Comparison of ENCODE assay signal across 14 cellular contexts in the genomic region with DNA sequence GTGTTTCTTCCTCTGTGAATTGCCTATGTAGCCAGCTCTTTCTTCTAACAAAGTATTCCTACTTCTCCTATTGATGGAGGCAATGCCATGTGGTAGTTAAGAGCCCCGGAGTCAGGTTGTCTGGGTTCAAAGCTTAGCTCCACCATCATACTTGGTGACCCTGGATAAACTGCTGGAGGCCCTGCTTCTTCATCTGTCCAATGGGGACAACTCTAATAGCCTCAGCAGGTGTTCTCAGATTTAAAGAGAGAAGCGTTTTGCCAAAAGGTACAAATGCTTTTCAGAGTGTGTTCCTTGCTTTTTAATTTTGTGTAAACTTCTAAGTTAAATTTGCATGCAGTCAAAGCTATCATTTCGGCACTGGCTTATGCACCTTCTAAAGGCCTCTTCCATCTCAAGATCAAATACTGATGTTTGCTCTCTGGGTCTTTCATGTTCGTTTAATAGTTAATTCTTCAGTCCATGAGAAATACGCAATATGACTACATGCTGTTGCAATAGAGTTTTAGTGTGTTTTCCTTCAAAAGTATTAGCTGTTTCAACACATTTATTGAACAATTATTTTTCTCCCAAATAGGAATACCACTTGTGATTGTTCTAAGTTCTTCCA.
DNase-seq lines count a peak whose midpoint lies in the region; ATAC-seq and TF ChIP-seq lines count a peak whose summit lies in the region.
"Had no signal": no experiment of that assay in that cellular context is flagged by ENCODE, and none has a peak within 500 bp of the region (broad histone marks: within the 10 kb centered on the region; RNA-seq: fewer than 3 reads in every experiment).

No MANE protein-coding gene starts in this region.

- no peaks in the 10 kb centered on the region for H3K27me3 Mint-ChIP-seq in CD4-positive, alpha-beta T cell
- no peaks in the 10 kb centered on the region for H3K27me3 Mint-ChIP-seq in CD8-positive, alpha-beta memory T cell
- no peaks in the 10 kb centered on the region for H3K27me3 Mint-ChIP-seq in activated naive CD8-positive, alpha-beta T cell treated with anti-CD3 and anti-CD28 coated beads, Interleukin-2, amount 50 U/mL, for 24 hours
- no peaks in the 10 kb centered on the region for H3K27me3 Mint-ChIP-seq in naive thymus-derived CD8-positive, alpha-beta T cell
- H3K27me3 Mint-ChIP-seq: B cell had no signal

- ATAC-seq in CD4-positive, alpha-beta T cell (ENCODE audit: poor library complexity) = no peak
- ATAC-seq in activated naive CD8-positive, alpha-beta T cell treated with anti-CD3 and anti-CD28 coated beads, Interleukin-2, amount 50 U/mL, for 24 hours = no peak
- no peak for ATAC-seq in naive thymus-derived CD8-positive, alpha-beta T cell
- ATAC-seq in HG02798 (IDR thresholded peaks at IDR 0.05; ENCODE audit: poor library complexity, unreplicated experiment) = no peak

- H3K4me1 Mint-ChIP-seq in CD4-positive, alpha-beta T cell (ENCODE audit: low read depth) = peaks cover 94% of the 10 kb centered on the region
- peaks cover 77 to 99% (median 96%) of the 10 kb centered on the region in 3 donors for H3K4me1 Mint-ChIP-seq in CD8-positive, alpha-beta memory T cell
- H3K4me1 Mint-ChIP-seq in activated naive CD8-positive, alpha-beta T cell treated with anti-CD3 and anti-CD28 coated beads, Interleukin-2, amount 50 U/mL, for 24 hours = peaks cover 74% of the 10 kb centered on the region
- H3K4me1 Mint-ChIP-seq in naive thymus-derived CD8-positive, alpha-beta T cell = peaks cover 44 to 98% (median 93%) of the 10 kb centered on the region in 4 donors

- no peak for TF ChIP-seq CTCF in CD4-positive, alpha-beta T cell (IDR thresholded peaks at IDR 0.05)
- no peak for TF ChIP-seq CTCF in tibial nerve (IDR thresholded peaks at IDR 0.05)

- H3K27me3 ChIP-seq in CD4-positive, alpha-beta T cell (ENCODE audit: control insufficient read depth, insufficient read depth, low read length) = no peaks in the 10 kb centered on the region
- no peaks in the 10 kb centered on the region for H3K27me3 ChIP-seq in CD8-positive, alpha-beta memory T cell (ENCODE audit: insufficient read depth, low read length, poor library complexity, severe bottlenecking)
- H3K27me3 ChIP-seq in tibial nerve = no peaks in the 10 kb centered on the region

- H3K9me3 ChIP-seq in CD4-positive, alpha-beta T cell (ENCODE audit: control insufficient read depth, low read length) = no peaks in the 10 kb centered on the region
- H3K9me3 ChIP-seq in CD8-positive, alpha-beta memory T cell (ENCODE audit: low read length) = no peaks in the 10 kb centered on the region
- no peaks in the 10 kb centered on the region for H3K9me3 ChIP-seq in tibial nerve

- no peak overlapping the region for H3K4me3 ChIP-seq in CD8-positive, alpha-beta memory T cell (ENCODE audit: low read length)
- H3K4me3 ChIP-seq in tibial nerve = no peak overlapping the region

- no peak for TF ChIP-seq POLR2A in tibial nerve (IDR thresholded peaks at IDR 0.05)

- peaks cover 43% of the 10 kb centered on the region for H3K4me1 ChIP-seq in CD8-positive, alpha-beta memory T cell (ENCODE audit: insufficient read depth, low read length)
- peaks cover 0 to 49% (median 17%) of the 10 kb centered on the region in 4 donors for H3K4me1 ChIP-seq in tibial nerve

- peaks cover 89% of the 10 kb centered on the region for H3K36me3 Mint-ChIP-seq in CD4-positive, alpha-beta T cell (ENCODE audit: low read depth)
- H3K36me3 Mint-ChIP-seq in CD8-positive, alpha-beta memory T cell = peaks cover 0 to 76% (median 4%) of the 10 kb centered on the region in 3 donors
- H3K36me3 Mint-ChIP-seq in activated naive CD8-positive, alpha-beta T cell treated with anti-CD3 and anti-CD28 coated beads, Interleukin-2, amount 50 U/mL, for 24 hours (ENCODE audit: low read depth) = peaks cover 9% of the 10 kb centered on the region
- H3K36me3 Mint-ChIP-seq in naive thymus-derived CD8-positive, alpha-beta T cell = peaks cover 0 to 69% (median 0%) of the 10 kb centered on the region in 3 donors

- POLR2A ChIA-PET in CD4-positive, alpha-beta T cell (lab: Charles Lee) = interaction anchor here (1.1 kb wide), 1 partner anchor 14 kb away, joined by 4 read pairs; no protein-coding TSS in a partner anchor
- POLR2A ChIA-PET in CD8-positive, alpha-beta memory T cell (lab: Charles Lee) = no interaction called here
- POLR2A ChIA-PET in naive thymus-derived CD8-positive, alpha-beta T cell (lab: Charles Lee) = interaction anchor here (1.3 kb wide), 1 partner anchor 16 kb away, joined by 4 read pairs; no protein-coding TSS in a partner anchor

- CTCF ChIA-PET in CD4-positive, alpha-beta T cell (lab: Charles Lee) = interaction anchor here (0.8 to 1.4 kb wide), 2 partner anchors 14 to 19 kb away, joined by 3 read pairs; no protein-coding TSS in a partner anchor
- CTCF ChIA-PET in CD8-positive, alpha-beta memory T cell (lab: Charles Lee) = no interaction called here

- no peak overlapping the region for H3K4me3 Mint-ChIP-seq in CD4-positive, alpha-beta T cell
- H3K4me3 Mint-ChIP-seq in CD8-positive, alpha-beta memory T cell = no peak overlapping the region
- no peak overlapping the region for H3K4me3 Mint-ChIP-seq in activated naive CD8-positive, alpha-beta T cell treated with anti-CD3 and anti-CD28 coated beads, Interleukin-2, amount 50 U/mL, for 24 hours
- peak overlapping the region in 2 of 10 donors; percentile 7 to 41 for H3K4me3 Mint-ChIP-seq in naive thymus-derived CD8-positive, alpha-beta T cell
- H3K4me3 Mint-ChIP-seq: B cell had no signal

- no peak overlapping the region for H3K27ac ChIP-seq in CD4-positive, alpha-beta T cell (ENCODE audit: low read depth, low read length)
- no peak overlapping the region for H3K27ac ChIP-seq in CD8-positive, alpha-beta memory T cell (ENCODE audit: low read depth, low read length)
- H3K27ac ChIP-seq in tibial nerve = no peak overlapping the region

- intact Hi-C loops in CD4-positive, alpha-beta T cell (cut with DNase I, micrococcal nuclease) = no loop called here

- peaks cover 6% of the 10 kb centered on the region for H3K36me3 ChIP-seq in CD8-positive, alpha-beta memory T cell (ENCODE audit: insufficient read depth, low read length)
- H3K36me3 ChIP-seq in tibial nerve = no peaks in the 10 kb centered on the region

- TF ChIP-seq EP300 in tibial nerve (IDR thresholded peaks at IDR 0.05) = no peak

- 94 to 95% methylated on average over 5 of the region's 5 CpGs for WGBS in tibial nerve, 2 donors

- H3K9me3 Mint-ChIP-seq in CD4-positive, alpha-beta T cell = no peaks in the 10 kb centered on the region
- H3K9me3 Mint-ChIP-seq in CD8-positive, alpha-beta memory T cell = no peaks in the 10 kb centered on the region
- H3K9me3 Mint-ChIP-seq in activated naive CD8-positive, alpha-beta T cell treated with anti-CD3 and anti-CD28 coated beads, Interleukin-2, amount 50 U/mL, for 24 hours = no peaks in the 10 kb centered on the region
- no peaks in the 10 kb centered on the region for H3K9me3 Mint-ChIP-seq in naive thymus-derived CD8-positive, alpha-beta T cell

- DNase-seq in CD4-positive, alpha-beta T cell = no peak
- no peak for DNase-seq in CD8-positive, alpha-beta memory T cell
- DNase-seq in activated naive CD8-positive, alpha-beta T cell treated with anti-CD3 and anti-CD28 coated beads, Interleukin-2, amount 50 U/mL, for 24 hours = no peak
- no peak for DNase-seq in naive thymus-derived CD8-positive, alpha-beta T cell
- DNase-seq in tibial nerve (ENCODE audit: low spot score in 2 of 2) = no peak
- no peak for DNase-seq in GOT3 (lab: John Stamatoyannopoulos, UW)
- DNase-seq: DMS 273 treated with DMSO at 0.1 percent for 48 hours, Kasumi-1, NCI-H1930, NCI-H2171, NCI-H446 treated with DMSO at 0.1 percent for 48 hours, SIG-M5 had no signal

- peak overlapping the region; percentile 62 for H3K27ac Mint-ChIP-seq in CD4-positive, alpha-beta T cell
- H3K27ac Mint-ChIP-seq in CD8-positive, alpha-beta memory T cell = peak overlapping the region in 7 of 8 donors; percentile 36 to 72 (median 64)
- peak overlapping the region; percentile 23 for H3K27ac Mint-ChIP-seq in activated naive CD8-positive, alpha-beta T cell treated with anti-CD3 and anti-CD28 coated beads, Interleukin-2, amount 50 U/mL, for 24 hours
- peak overlapping the region; percentile 43 to 87 (median 70) for H3K27ac Mint-ChIP-seq in naive thymus-derived CD8-positive, alpha-beta T cell
- H3K27ac Mint-ChIP-seq: B cell had no signal
